In the genomic region with DNA sequence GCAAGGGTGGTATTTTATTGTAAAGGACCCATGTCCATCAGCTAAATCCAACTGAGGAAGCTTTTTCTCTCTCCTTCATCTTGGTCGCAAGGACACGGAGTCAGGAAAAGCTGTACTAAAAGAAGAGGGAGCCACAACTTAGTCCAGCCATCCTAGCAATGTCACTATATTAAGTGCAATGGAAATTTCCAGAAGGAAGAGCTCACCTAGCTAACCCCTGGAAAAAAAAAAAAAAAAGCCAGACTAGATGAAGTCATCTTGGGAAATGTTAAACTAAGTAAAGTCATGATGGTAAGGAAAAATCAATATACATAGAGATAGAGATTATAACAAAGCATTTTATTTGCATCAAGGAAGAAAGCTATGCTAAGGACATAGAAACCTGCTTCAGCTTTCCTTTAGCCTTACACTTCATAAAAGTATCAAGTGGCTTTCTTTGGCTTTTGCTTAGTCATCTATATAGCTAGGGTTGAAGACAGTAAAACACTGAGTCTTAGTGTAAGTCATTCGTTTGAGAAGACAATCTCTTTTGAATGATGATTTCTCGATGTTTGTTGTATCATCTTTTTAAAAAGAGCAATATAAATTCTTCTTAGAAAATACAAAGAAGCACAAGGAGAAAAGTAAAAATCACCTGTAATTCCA, we compare ENCODE assay signal across 1 cellular context.
TF ChIP-seq lines count a peak whose summit lies in the region.

No MANE protein-coding gene starts in this region.

TF ChIP-seq in HepG2, 621 proteins besides CTCF, POLR2A, EP300 and RAD21:
- TF ChIP-seq, protein P1, sequence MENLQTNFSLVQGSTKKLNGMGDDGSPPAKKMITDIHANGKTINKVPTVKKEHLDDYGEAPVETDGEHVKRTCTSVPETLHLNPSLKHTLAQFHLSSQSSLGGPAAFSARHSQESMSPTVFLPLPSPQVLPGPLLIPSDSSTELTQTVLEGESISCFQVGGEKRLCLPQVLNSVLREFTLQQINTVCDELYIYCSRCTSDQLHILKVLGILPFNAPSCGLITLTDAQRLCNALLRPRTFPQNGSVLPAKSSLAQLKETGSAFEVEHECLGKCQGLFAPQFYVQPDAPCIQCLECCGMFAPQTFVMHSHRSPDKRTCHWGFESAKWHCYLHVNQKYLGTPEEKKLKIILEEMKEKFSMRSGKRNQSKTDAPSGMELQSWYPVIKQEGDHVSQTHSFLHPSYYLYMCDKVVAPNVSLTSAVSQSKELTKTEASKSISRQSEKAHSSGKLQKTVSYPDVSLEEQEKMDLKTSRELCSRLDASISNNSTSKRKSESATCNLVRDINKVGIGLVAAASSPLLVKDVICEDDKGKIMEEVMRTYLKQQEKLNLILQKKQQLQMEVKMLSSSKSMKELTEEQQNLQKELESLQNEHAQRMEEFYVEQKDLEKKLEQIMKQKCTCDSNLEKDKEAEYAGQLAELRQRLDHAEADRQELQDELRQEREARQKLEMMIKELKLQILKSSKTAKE (CRISPR knock-in tag; IDR thresholded peaks at IDR 0.05; ENCODE audit: borderline replicate concordance), result no peak
- TF ChIP-seq ZNF20 (CRISPR knock-in tag; IDR thresholded peaks at IDR 0.05) (no peak), KMT2A (CRISPR knock-in tag; IDR thresholded peaks at IDR 0.05) (no peak), EHMT2 (IDR thresholded peaks at IDR 0.05; ENCODE audit: borderline replicate concordance, low read depth, low read length) (no peak), TBP (CRISPR knock-in tag; IDR thresholded peaks at IDR 0.05) (no peak), ZNF496 (CRISPR knock-in tag; IDR thresholded peaks at IDR 0.05; ENCODE audit: insufficient replicate concordance) (no peak), NR1H2 (CRISPR knock-in tag; IDR thresholded peaks at IDR 0.05; ENCODE audit: borderline replicate concordance, low read depth) (no peak), YEATS4 (CRISPR knock-in tag; IDR thresholded peaks at IDR 0.05; ENCODE audit: borderline replicate concordance) (no peak), NPAS2 (CRISPR knock-in tag; IDR thresholded peaks at IDR 0.05; ENCODE audit: borderline replicate concordance) (no peak), GTF3A (CRISPR knock-in tag; conservative IDR thresholded peaks at IDR 0.05) (no peak)
- TF ChIP-seq, protein P2, sequence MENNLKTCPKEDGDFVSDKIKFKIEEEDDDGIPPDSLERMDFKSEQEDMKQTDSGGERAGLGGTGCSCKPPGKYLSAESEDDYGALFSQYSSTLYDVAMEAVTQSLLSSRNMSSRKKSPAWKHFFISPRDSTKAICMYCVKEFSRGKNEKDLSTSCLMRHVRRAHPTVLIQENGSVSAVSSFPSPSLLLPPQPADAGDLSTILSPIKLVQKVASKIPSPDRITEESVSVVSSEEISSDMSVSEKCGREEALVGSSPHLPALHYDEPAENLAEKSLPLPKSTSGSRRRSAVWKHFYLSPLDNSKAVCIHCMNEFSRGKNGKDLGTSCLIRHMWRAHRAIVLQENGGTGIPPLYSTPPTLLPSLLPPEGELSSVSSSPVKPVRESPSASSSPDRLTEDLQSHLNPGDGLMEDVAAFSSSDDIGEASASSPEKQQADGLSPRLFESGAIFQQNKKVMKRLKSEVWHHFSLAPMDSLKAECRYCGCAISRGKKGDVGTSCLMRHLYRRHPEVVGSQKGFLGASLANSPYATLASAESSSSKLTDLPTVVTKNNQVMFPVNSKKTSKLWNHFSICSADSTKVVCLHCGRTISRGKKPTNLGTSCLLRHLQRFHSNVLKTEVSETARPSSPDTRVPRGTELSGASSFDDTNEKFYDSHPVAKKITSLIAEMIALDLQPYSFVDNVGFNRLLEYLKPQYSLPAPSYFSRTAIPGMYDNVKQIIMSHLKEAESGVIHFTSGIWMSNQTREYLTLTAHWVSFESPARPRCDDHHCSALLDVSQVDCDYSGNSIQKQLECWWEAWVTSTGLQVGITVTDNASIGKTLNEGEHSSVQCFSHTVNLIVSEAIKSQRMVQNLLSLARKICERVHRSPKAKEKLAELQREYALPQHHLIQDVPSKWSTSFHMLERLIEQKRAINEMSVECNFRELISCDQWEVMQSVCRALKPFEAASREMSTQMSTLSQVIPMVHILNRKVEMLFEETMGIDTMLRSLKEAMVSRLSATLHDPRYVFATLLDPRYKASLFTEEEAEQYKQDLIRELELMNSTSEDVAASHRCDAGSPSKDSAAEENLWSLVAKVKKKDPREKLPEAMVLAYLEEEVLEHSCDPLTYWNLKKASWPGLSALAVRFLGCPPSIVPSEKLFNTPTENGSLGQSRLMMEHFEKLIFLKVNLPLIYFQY (CRISPR knock-in tag; IDR thresholded peaks at IDR 0.05; ENCODE audit: borderline replicate concordance), result no peak
- TF ChIP-seq, protein P3, sequence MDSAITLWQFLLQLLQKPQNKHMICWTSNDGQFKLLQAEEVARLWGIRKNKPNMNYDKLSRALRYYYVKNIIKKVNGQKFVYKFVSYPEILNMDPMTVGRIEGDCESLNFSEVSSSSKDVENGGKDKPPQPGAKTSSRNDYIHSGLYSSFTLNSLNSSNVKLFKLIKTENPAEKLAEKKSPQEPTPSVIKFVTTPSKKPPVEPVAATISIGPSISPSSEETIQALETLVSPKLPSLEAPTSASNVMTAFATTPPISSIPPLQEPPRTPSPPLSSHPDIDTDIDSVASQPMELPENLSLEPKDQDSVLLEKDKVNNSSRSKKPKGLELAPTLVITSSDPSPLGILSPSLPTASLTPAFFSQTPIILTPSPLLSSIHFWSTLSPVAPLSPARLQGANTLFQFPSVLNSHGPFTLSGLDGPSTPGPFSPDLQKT (CRISPR knock-in tag; IDR thresholded peaks at IDR 0.05; ENCODE audit: borderline replicate concordance), result no peak
- TF ChIP-seq, protein P4, sequence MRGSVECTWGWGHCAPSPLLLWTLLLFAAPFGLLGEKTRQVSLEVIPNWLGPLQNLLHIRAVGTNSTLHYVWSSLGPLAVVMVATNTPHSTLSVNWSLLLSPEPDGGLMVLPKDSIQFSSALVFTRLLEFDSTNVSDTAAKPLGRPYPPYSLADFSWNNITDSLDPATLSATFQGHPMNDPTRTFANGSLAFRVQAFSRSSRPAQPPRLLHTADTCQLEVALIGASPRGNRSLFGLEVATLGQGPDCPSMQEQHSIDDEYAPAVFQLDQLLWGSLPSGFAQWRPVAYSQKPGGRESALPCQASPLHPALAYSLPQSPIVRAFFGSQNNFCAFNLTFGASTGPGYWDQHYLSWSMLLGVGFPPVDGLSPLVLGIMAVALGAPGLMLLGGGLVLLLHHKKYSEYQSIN (CRISPR knock-in tag; IDR thresholded peaks at IDR 0.05; ENCODE audit: borderline replicate concordance), result no peak
